11 cellular contexts compared by ENCODE assay signal in the genomic region with DNA sequence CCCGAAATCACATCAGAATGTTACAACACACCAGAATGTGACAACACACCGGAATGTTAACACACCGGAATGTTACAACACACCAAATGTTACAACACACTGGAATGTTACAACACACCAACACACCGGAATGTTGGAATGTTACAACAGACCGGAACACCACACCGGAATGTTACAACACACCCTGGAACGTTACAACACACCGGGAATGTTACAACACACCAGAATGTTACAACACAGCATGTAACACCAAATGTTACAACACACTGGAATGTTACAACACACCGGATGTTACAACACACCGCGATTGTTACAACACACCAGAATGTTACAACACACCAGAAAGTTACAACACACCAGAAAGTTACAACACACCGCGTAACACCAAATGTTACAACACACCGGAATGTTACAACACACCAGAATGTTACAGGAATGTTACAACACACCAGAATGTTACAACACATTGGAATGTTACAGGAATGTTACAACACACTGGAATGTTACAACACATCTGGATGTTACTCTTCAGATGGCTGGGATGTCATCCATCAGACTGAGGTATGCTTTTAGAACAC. TPM values are rescaled to one million over a fixed set of nuclear protein-coding genes. Genes with fewer than 3 reads are reported as not detected.
DNase-seq lines count a peak whose midpoint lies in the region; ATAC-seq and TF ChIP-seq lines count a peak whose summit lies in the region.
"Had no signal": no experiment of that assay in that cellular context is flagged by ENCODE, and none has a peak within 500 bp of the region (broad histone marks: within the 10 kb centered on the region; RNA-seq: fewer than 3 reads in every experiment).

No MANE protein-coding gene starts in this region.

- H3K4me1 ChIP-seq in Caco-2, result no peaks in the 10 kb centered on the region

- H3K4me1 Mint-ChIP-seq in Caco-2 (ENCODE audit: low read depth, unreplicated experiment), result no peaks in the 10 kb centered on the region
- no peaks in the 10 kb centered on the region for H3K4me1 Mint-ChIP-seq in endothelial cell (ENCODE audit: unreplicated experiment)
- peaks cover 8 to 12% of the 10 kb centered on the region in 2 donors for H3K4me1 Mint-ChIP-seq in natural killer cell treated with Interleukin-12 subunit alpha and Interleukin-12 subunit beta and Interleukin-15 and Interleukin-18, amount 100 ng/mL, for 72 hours (ENCODE audit: low read depth in 2 of 2)
- H3K4me1 Mint-ChIP-seq in glutamatergic neuron (ENCODE audit: low read depth, unreplicated experiment), result no peaks in the 10 kb centered on the region
- H3K4me1 Mint-ChIP-seq: nephron had no signal

- peaks cover 4% of the 10 kb centered on the region; the same call in 1 of the 2 replicates for H3K9me3 ChIP-seq in Caco-2

- H3K27ac Mint-ChIP-seq in Caco-2 (ENCODE audit: unreplicated experiment) (peak overlapping the region; percentile 74), endothelial cell (ENCODE audit: unreplicated experiment) (peak overlapping the region; percentile 12), glutamatergic neuron (ENCODE audit: unreplicated experiment) (no peak overlapping the region)
- peak overlapping the region; percentile 79 to 99 for H3K27ac Mint-ChIP-seq in natural killer cell treated with Interleukin-12 subunit alpha and Interleukin-12 subunit beta and Interleukin-15 and Interleukin-18, amount 100 ng/mL, for 72 hours
- H3K27ac Mint-ChIP-seq: nephron had no signal

- H3K36me3 ChIP-seq in Caco-2 (ENCODE audit: control insufficient read depth, insufficient read depth, low read length), result peaks cover 1% of the 10 kb centered on the region; the same call in 1 of the 2 replicates

- CTCF ChIA-PET in Caco-2 (lab: Charles Lee), result no interaction called here

- DNase-seq in Caco-2, result peak; percentile 33 to 44
- peak; percentile 4 for DNase-seq in M059J (ENCODE audit: low read depth)
- DNase-seq in endothelial cell (ENCODE audit: low spot score), result no peak
- no peak for DNase-seq in natural killer cell treated with Interleukin-12 subunit alpha and Interleukin-12 subunit beta and Interleukin-15 and Interleukin-18, amount 100 ng/mL, for 72 hours (ENCODE audit: low spot score)
- no peak for DNase-seq in glutamatergic neuron
- no peak for DNase-seq in stimulated activated CD4-positive, alpha-beta T cell treated with anti-CD3 and anti-CD28 coated beads, Interleukin-4, amount 100 ng/mL, for 24 hours
- DNase-seq: NCI-H446; stimulated activated CD4-positive, alpha-beta T cell treated with anti-CD3 and anti-CD28 coated beads, Interleukin-1b, Interleukin-23, amount 100 ng/mL, for 48 hours had no signal

- POLR2A ChIA-PET in Caco-2 (lab: Charles Lee), result no interaction called here

- H3K27me3 Mint-ChIP-seq in Caco-2 (ENCODE audit: insufficient read depth, unreplicated experiment) (no peaks in the 10 kb centered on the region), endothelial cell (ENCODE audit: unreplicated experiment) (peaks cover 3% of the 10 kb centered on the region), glutamatergic neuron (ENCODE audit: unreplicated experiment) (peaks cover 2% of the 10 kb centered on the region)
- no peaks in the 10 kb centered on the region for H3K27me3 Mint-ChIP-seq in natural killer cell treated with Interleukin-12 subunit alpha and Interleukin-12 subunit beta and Interleukin-15 and Interleukin-18, amount 100 ng/mL, for 72 hours

- intact Hi-C loops in Caco-2 (cut with micrococcal nuclease; ENCODE audit: unreplicated experiment), result no loop called here

- no peak overlapping the region for H3K4me3 Mint-ChIP-seq in Caco-2 (ENCODE audit: unreplicated experiment)
- no peak overlapping the region for H3K4me3 Mint-ChIP-seq in endothelial cell (ENCODE audit: unreplicated experiment)
- peak overlapping the region; percentile 15 for H3K4me3 Mint-ChIP-seq in natural killer cell treated with Interleukin-12 subunit alpha and Interleukin-12 subunit beta and Interleukin-15 and Interleukin-18, amount 100 ng/mL, for 72 hours
- no peak overlapping the region for H3K4me3 Mint-ChIP-seq in glutamatergic neuron (ENCODE audit: unreplicated experiment)
- H3K4me3 Mint-ChIP-seq: nephron had no signal

- no peaks in the 10 kb centered on the region for H3K27me3 ChIP-seq in Caco-2 (replicated peaks; ENCODE audit: control insufficient read depth, insufficient read depth, low read length)

- peaks cover 13% of the 10 kb centered on the region for H3K9me3 Mint-ChIP-seq in Caco-2 (ENCODE audit: unreplicated experiment)
- H3K9me3 Mint-ChIP-seq in endothelial cell (ENCODE audit: unreplicated experiment), result no peaks in the 10 kb centered on the region
- H3K9me3 Mint-ChIP-seq in natural killer cell treated with Interleukin-12 subunit alpha and Interleukin-12 subunit beta and Interleukin-15 and Interleukin-18, amount 100 ng/mL, for 72 hours, result no peaks in the 10 kb centered on the region
- peaks cover 5% of the 10 kb centered on the region for H3K9me3 Mint-ChIP-seq in glutamatergic neuron (ENCODE audit: unreplicated experiment)
- H3K9me3 Mint-ChIP-seq: nephron had no signal

- no peak overlapping the region for H3K4me3 ChIP-seq in Caco-2 (ENCODE audit: low read depth, low read length)

- BruUV-seq in Caco-2 (replicated peaks; lab: Mats Ljungman, UMichigan), result no TSS peak

- TF ChIP-seq CTCF in Caco-2 (IDR thresholded peaks at IDR 0.05; ENCODE audit: insufficient read depth in 1 of 2, low read depth in 1 of 2, low read length in 1 of 2, severe bottlenecking in 1 of 2, unreplicated experiment in 1 of 2) (no peak), endothelial cell (IDR thresholded peaks at IDR 0.05; ENCODE audit: unreplicated experiment) (no peak), glutamatergic neuron (IDR thresholded peaks at IDR 0.05; ENCODE audit: partially characterized antibody, unreplicated experiment) (no peak)

- H3K36me3 Mint-ChIP-seq in Caco-2 (ENCODE audit: insufficient read depth, unreplicated experiment) (peaks cover 48% of the 10 kb centered on the region), endothelial cell (ENCODE audit: low read depth, unreplicated experiment) (peaks cover 43% of the 10 kb centered on the region), glutamatergic neuron (ENCODE audit: unreplicated experiment) (peaks cover 8% of the 10 kb centered on the region)
- H3K36me3 Mint-ChIP-seq in natural killer cell treated with Interleukin-12 subunit alpha and Interleukin-12 subunit beta and Interleukin-15 and Interleukin-18, amount 100 ng/mL, for 72 hours, result peaks cover 25% of the 10 kb centered on the region

- peak in 1 of 2 donors; percentile 73 for ATAC-seq in natural killer cell treated with Interleukin-12 subunit alpha and Interleukin-12 subunit beta and Interleukin-15 and Interleukin-18, amount 100 ng/mL, for 72 hours
- ATAC-seq in GM19452 (IDR thresholded peaks at IDR 0.05; ENCODE audit: unreplicated experiment), result no peak
- ATAC-seq in GM21529 (IDR thresholded peaks at IDR 0.05; ENCODE audit: unreplicated experiment), result no peak

RNA-seq across cellular contexts. Expression of gene CHFR, which starts 21.1 kb away (rescaled TPM):
- total RNA-seq in Caco-2 (2022), result 28.0 and 32.3 TPM in 2 replicates
- 14.7 and 33.1 TPM in 2 replicates for total RNA-seq in M059J (2014; rRNA removed; shearing (Covaris generic))
- total RNA-seq in endothelial cell (ENCODE audit: unreplicated experiment), result 74.1 TPM
- total RNA-seq in natural killer cell treated with Interleukin-12 subunit alpha and Interleukin-12 subunit beta and Interleukin-15 and Interleukin-18, amount 100 ng/mL, for 72 hours, result 100 to 1,000 TPM; 121 to 155 TPM
- 90.7 TPM for total RNA-seq in glutamatergic neuron (ENCODE audit: unreplicated experiment)

RNA-seq across cellular contexts. Expression of gene GOLGA3, which starts 37.7 kb away (rescaled TPM):
- total RNA-seq in Caco-2 (2022) (62.2 and 67.0 TPM in 2 replicates), endothelial cell (ENCODE audit: unreplicated experiment) (44.3 TPM), glutamatergic neuron (ENCODE audit: unreplicated experiment) (50.6 TPM)
- total RNA-seq in M059J (2014; rRNA removed; shearing (Covaris generic)), result 46.1 and 98.9 TPM in 2 replicates
- 100 to 1,000 TPM in 1 of 2 donors, 10 to 100 TPM in 1; 69.3 to 118 TPM for total RNA-seq in natural killer cell treated with Interleukin-12 subunit alpha and Interleukin-12 subunit beta and Interleukin-15 and Interleukin-18, amount 100 ng/mL, for 72 hours

Comparison
In these comparisons a context has a peak if more than half of its experiments do, and no peak if none do; other contexts are left out.
1. DNase-seq: peak in Caco-2 (2 of 2) and M059J (single experiment); none in endothelial cell (single experiment), natural killer cell treated with Interleukin-12 subunit alpha and Interleukin-12 subunit beta and Interleukin-15 and Interleukin-18, amount 100 ng/mL, for 72 hours (single experiment), glutamatergic neuron (single experiment) and stimulated activated CD4-positive, alpha-beta T cell treated with anti-CD3 and anti-CD28 coated beads, Interleukin-4, amount 100 ng/mL, for 24 hours (single experiment).